ENCODE assay signal across 8 cellular contexts in the genomic region with DNA sequence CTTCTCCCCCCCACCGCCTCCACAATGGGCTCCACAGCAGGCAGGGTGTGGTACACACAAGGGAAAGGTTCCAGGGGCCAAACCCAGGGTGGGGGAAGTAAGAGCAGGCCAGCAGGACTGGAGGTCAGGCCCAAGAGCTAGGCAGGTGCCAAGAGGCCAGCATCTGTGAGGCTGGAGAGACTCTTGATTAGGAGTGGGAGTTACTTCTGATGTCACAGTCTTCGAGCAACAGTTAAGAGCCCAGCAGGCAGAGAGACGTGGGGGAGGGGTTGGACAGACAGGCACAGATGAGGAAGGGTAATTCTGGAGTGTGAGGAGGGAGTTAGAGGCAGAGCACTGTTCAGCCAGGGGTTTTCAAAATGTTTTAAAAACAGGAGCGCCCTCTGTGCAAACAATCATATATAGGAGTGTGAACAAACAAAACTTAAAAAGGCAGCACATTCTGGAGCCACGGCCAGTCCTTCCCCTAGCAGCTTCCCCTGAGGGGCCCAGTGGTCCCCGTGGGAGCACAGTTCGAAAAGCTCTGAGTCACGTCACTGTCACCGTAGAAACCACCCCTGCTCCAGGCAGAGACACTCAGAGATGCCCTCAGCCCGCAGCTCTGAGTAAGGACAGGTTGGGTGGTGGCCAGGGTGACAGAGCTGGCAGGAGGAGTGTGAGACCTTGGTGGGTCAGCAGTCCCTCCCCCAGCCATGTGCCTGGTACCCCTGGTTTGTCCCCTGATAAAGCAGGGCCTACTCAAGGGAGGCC. TPM values are rescaled to one million over a fixed set of nuclear protein-coding genes. Genes with fewer than 3 reads are reported as not detected.
DNase-seq lines count a peak whose midpoint lies in the region; ATAC-seq and TF ChIP-seq lines count a peak whose summit lies in the region.

No MANE protein-coding gene starts in this region.

- H3K36me3 Mint-ChIP-seq in endothelial cell (ENCODE audit: low read depth, unreplicated experiment) (peaks cover 9% of the 10 kb centered on the region), natural killer cell (no peaks in the 10 kb centered on the region)

- H3K4me1 ChIP-seq in SJCRH30: peaks cover 20% of the 10 kb centered on the region

- H3K27ac Mint-ChIP-seq in endothelial cell (ENCODE audit: unreplicated experiment) (peak overlapping the region; percentile 76), natural killer cell (peak overlapping the region; percentile 43 to 85)

- H3K4me1 Mint-ChIP-seq in endothelial cell (ENCODE audit: unreplicated experiment) (peaks cover 11% of the 10 kb centered on the region), natural killer cell (peaks cover 14 to 34% of the 10 kb centered on the region in 2 donors)

- H3K27ac ChIP-seq in SJCRH30: peak overlapping the region; percentile 66

- H3K9me3 ChIP-seq in SJCRH30 (replicated peaks): no peaks in the 10 kb centered on the region

- peak overlapping the region; percentile 8 for H3K4me3 Mint-ChIP-seq in endothelial cell (ENCODE audit: unreplicated experiment)
- no peak overlapping the region for H3K4me3 Mint-ChIP-seq in natural killer cell

- H3K27me3 ChIP-seq in SJCRH30: no peaks in the 10 kb centered on the region

- no peak overlapping the region for H3K4me3 ChIP-seq in SJCRH30

- intact Hi-C loops in natural killer cell (cut with micrococcal nuclease): no loop called here

- H3K36me3 ChIP-seq in SJCRH30: no peaks in the 10 kb centered on the region

- peak; percentile 64 for DNase-seq in DMS 273 (lab: John Stamatoyannopoulos, UW; ENCODE audit: unreplicated experiment)
- DNase-seq in DMS 273 treated with DMSO at 0.1 percent for 48 hours (lab: John Stamatoyannopoulos, UW): no peak
- DNase-seq in HK-2 (ENCODE audit: unreplicated experiment): peak; percentile 78
- peak; percentile 85 to 90 for DNase-seq in SJCRH30
- no peak for DNase-seq in endothelial cell (ENCODE audit: low spot score)
- no peak for DNase-seq in natural killer cell

- peak; percentile 48 to 61 (median 50) for ATAC-seq in natural killer cell
- no peak for ATAC-seq in HG02852 (IDR thresholded peaks at IDR 0.05; ENCODE audit: unreplicated experiment)
- no peak for ATAC-seq in GM19328 (IDR thresholded peaks at IDR 0.05; ENCODE audit: unreplicated experiment)

- H3K27me3 Mint-ChIP-seq in endothelial cell (ENCODE audit: unreplicated experiment): peaks cover 9% of the 10 kb centered on the region
- no peaks in the 10 kb centered on the region for H3K27me3 Mint-ChIP-seq in natural killer cell (ENCODE audit: low read depth in 2 of 2)

- no peak for TF ChIP-seq CTCF in endothelial cell (IDR thresholded peaks at IDR 0.05; ENCODE audit: unreplicated experiment)
- no peak for TF ChIP-seq CTCF in natural killer cell (IDR thresholded peaks at IDR 0.05)

- H3K9me3 Mint-ChIP-seq in endothelial cell (ENCODE audit: unreplicated experiment): no peaks in the 10 kb centered on the region
- no peaks in the 10 kb centered on the region for H3K9me3 Mint-ChIP-seq in natural killer cell

RNA-seq across cellular contexts. Expression of gene SLC9A1, which starts 55.6 kb away (rescaled TPM):
- 7.4 and 8.4 TPM in 2 replicates for total RNA-seq in SJCRH30 (2014; rRNA removed; shearing (Covaris generic))
- total RNA-seq in endothelial cell (ENCODE audit: unreplicated experiment) (96.2 TPM), natural killer cell (10 to 100 TPM; 26.5 to 37.4 (median 29.4) TPM)

Comparison
In these comparisons a context has a peak if more than half of its experiments do, and no peak if none do; other contexts are left out.
1. DNase-seq: peak in DMS 273 (single experiment), HK-2 (single experiment) and SJCRH30 (2 of 2); none in DMS 273 treated with DMSO at 0.1 percent for 48 hours (single experiment), endothelial cell (single experiment) and natural killer cell (single experiment).
2. ATAC-seq: peak in natural killer cell (3 of 3); none in HG02852 (single experiment) and GM19328 (single experiment).